In genomic region chr15:32029409-32029861, GRCh38 we compare ENCODE assay signal across 1 cellular context.
TF ChIP-seq lines count a peak whose summit lies in the region.

No MANE protein-coding gene starts in this region.

TF ChIP-seq in GM23338, 12 proteins besides CTCF, POLR2A, EP300 and RAD21 (continued from another document):
- TF ChIP-seq ZNF462 (CRISPR knock-in tag; IDR thresholded peaks at IDR 0.05): no peak
- no peak for TF ChIP-seq ZNF114 (CRISPR knock-in tag; IDR thresholded peaks at IDR 0.05)
- no peak for TF ChIP-seq EZH2phosphoT487 (IDR thresholded peaks at IDR 0.05; ENCODE audit: unreplicated experiment)
